In the genomic region with DNA sequence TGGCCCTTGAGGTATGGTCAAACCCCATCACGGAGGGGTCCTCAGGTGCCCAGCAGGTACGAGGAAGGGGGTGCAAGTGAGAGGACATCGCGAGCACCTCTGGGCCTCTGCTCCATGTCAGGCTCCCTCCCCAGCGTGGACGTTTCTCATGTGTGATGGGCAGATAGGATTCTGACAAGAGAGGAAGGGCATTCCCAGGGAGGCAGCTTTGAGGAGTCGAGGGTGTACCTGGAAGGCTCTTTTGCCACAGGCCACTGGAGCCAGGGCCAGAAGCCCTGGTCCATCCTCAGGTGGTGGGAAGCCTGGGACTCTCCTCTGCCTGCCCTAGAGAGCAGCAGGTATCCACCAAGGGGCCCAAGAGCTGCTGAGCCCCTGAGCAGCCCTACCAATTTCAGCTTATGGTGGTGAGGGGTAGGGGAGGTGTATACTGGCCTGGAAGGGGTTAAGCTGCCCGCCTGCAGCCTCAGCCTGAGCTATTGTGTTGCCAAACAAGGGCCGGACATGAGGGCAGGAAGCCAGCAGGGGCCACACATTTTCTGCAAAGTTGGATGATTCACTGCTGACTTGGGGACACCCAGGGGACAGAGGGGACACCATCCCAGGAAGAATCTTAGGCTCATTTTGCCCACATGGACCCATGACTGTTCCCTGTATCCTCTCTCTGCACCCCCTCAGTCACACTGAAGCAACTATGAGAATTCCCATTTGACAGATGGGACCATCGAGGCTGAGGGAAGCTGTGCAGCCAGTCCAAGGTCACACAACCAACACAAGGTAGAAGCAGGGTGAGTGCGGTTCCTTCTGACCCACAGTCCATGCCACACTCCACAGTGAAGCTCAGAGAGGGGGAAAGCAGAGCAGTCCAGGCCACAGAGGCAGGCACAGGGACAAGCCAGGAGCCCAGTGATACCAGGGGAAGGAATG, we compare ENCODE assay signal across 16 cellular contexts. TPM values are rescaled to one million over a fixed set of nuclear protein-coding genes. Genes with fewer than 3 reads are reported as not detected.
DNase-seq lines count a peak whose midpoint lies in the region; ATAC-seq, FAIRE-seq and TF ChIP-seq lines count a peak whose summit lies in the region.
"Had no signal": no experiment of that assay in that cellular context is flagged by ENCODE, and none has a peak within 500 bp of the region (broad histone marks: within the 10 kb centered on the region; RNA-seq: fewer than 3 reads in every experiment).

No MANE protein-coding gene starts in this region.

- no peaks in the 10 kb centered on the region for H3K79me1 ChIP-seq in H1 (ENCODE audit: low read depth, low read length)

- peak overlapping the region; percentile 88; the same call in 1 of the 2 replicates for H2BK5ac ChIP-seq in H1 (ENCODE audit: low read depth, low read length)

- FAIRE-seq in H1 (lab: Jason Lieb, UNC), result no peak
- FAIRE-seq: GM18507 had no signal

- WGBS in H1 (ENCODE audit: extremely low coverage in 1 of 2, insufficient coverage in 1 of 2, insufficient read length in 1 of 2, insufficient replicate concordance in 2 of 2, low coverage in 1 of 2, low lambda C conversion rate in 2 of 2, missing lambda C conversion rate in 1 of 2), 2 experiments, result 72% methylated on average over 10 of the region's 11 CpGs; no CpG with 5 or more reads in 1 of the 2 experiments
- 37% methylated on average over 2 of the region's 11 CpGs for WGBS in right lobe of liver (ENCODE audit: insufficient coverage, low coverage, low lambda C conversion rate, missing lambda C conversion rate)
- WGBS in thyroid gland, 2 donors, result 82% methylated on average over 7 to 9 of the region's 11 CpGs

- no peaks in the 10 kb centered on the region for H3K9me3 ChIP-seq in H1 (ENCODE audit: insufficient read depth in 2 of 2, low read depth in 1 of 2, low read length in 1 of 2)
- no peaks in the 10 kb centered on the region for H3K9me3 ChIP-seq in right lobe of liver
- H3K9me3 ChIP-seq in thyroid gland, result no peaks in the 10 kb centered on the region
- no peaks in the 10 kb centered on the region for H3K9me3 ChIP-seq in WERI-Rb-1 (ENCODE audit: severe bottlenecking)

- 0 out of 7 replicates have a peak overlapping the region, but pooled peaks of 1 of the 4 experiments have one; percentile 31 for H3K9ac ChIP-seq in H1 (replicated peaks in 1 of 4; ENCODE audit: extremely low read depth in 1 of 4, low read depth in 3 of 4, low read length in 3 of 4)

- peak overlapping the region; percentile 96 for H2BK20ac ChIP-seq in H1 (ENCODE audit: low read length)

- ATAC-seq in right lobe of liver (peak in 2 of 4 donors; percentile 2 to 6), GM18907 (IDR thresholded peaks at IDR 0.05; ENCODE audit: unreplicated experiment) (no peak)

- DNase-seq in NOMO-1 treated with DMSO at 0.1 percent for 48 hours (lab: John Stamatoyannopoulos, UW; ENCODE audit: unreplicated experiment) (peak; percentile 28), H1 (ENCODE audit: low read depth in 1 of 2, low spot score in 2 of 2) (no peak), right lobe of liver (peak in 1 of 3 donors; percentile 57), thyroid gland (no peak), WERI-Rb-1 (no peak)
- no peak for DNase-seq in activated CD4-positive, alpha-beta T cell treated with anti-CD3 and anti-CD28 coated beads for 1 hour
- DNase-seq in stimulated activated naive CD4-positive, alpha-beta T cell (lab: John Stamatoyannopoulos, UW), result no peak
- DNase-seq: activated T-cell treated with anti-CD3 and anti-CD28 coated beads for 4 hours; CD4-positive, alpha-beta memory T cell; HCEC 1CT; NCI-H146; NCI-H748 treated with DMSO at 0.1 percent for 48 hours; stimulated activated CD4-positive, alpha-beta T cell treated with anti-CD3 and anti-CD28 coated beads, Interleukin-2, amount 100 ng/mL, for 48 hours had no signal

- no peak overlapping the region for H2BK15ac ChIP-seq in H1 (ENCODE audit: low read length)

- H3K56ac ChIP-seq in H1 (replicated peaks; ENCODE audit: insufficient read length, low read depth, low read length), result no peak overlapping the region

- H2AFZ ChIP-seq in H1 (ENCODE audit: low read length), result peak overlapping the region; percentile 35; the same call in 1 of the 2 replicates

- no peaks in the 10 kb centered on the region for H3K79me2 ChIP-seq in H1 (ENCODE audit: control insufficient read depth in 1 of 2, insufficient read depth in 2 of 2, low read length in 2 of 2)

- H3K4me1 ChIP-seq in H1 (replicated peaks in 1 of 4; ENCODE audit: control insufficient read depth in 3 of 4, insufficient read depth in 4 of 4, low read length in 3 of 4) (peaks cover 2 to 20% (median 14%) of the 10 kb centered on the region in 4 experiments), right lobe of liver (peaks cover 0 to 7% (median 0%) of the 10 kb centered on the region in 4 donors), thyroid gland (peaks cover 0 to 31% of the 10 kb centered on the region in 2 donors)

- peak overlapping the region; percentile 96; the same call in 1 of the 2 replicates for H2BK12ac ChIP-seq in H1 (ENCODE audit: low read depth, low read length)

- intact Hi-C loops in right lobe of liver (cut with DNase I) (no loop called here), thyroid gland (cut with DNase I) (no loop called here)

- POLR2A ChIA-PET in H1 (lab: Charles Lee; ENCODE audit: partially characterized antibody), result interaction anchor here (1.1 kb wide), 1 partner anchor 31 kb away, joined by 4 read pairs; no protein-coding TSS in a partner anchor

- H2AK5ac ChIP-seq in H1 (ENCODE audit: low read depth, low read length), result no peak overlapping the region; the same call in 1 of the 2 replicates

- no peak overlapping the region for H3K14ac ChIP-seq in H1 (ENCODE audit: insufficient read length)

- peak overlapping the region; percentile 80 for H3K4ac ChIP-seq in H1 (replicated peaks; ENCODE audit: insufficient read length, low read depth, low read length)

- H3K27ac ChIP-seq in H1 (ENCODE audit: low read depth, low read length) (no peak overlapping the region), right lobe of liver (peak overlapping the region; percentile 47 to 82 (median 57)), thyroid gland (peak overlapping the region in 2 of 3 donors; percentile 67 to 68), WERI-Rb-1 (no peak overlapping the region)

- H3K36me3 ChIP-seq in H1 (ENCODE audit: control insufficient read depth in 2 of 4, insufficient read depth in 4 of 4, low read length in 3 of 4) (no peaks in the 10 kb centered on the region), right lobe of liver (no peaks in the 10 kb centered on the region), thyroid gland (no peaks in the 10 kb centered on the region), WERI-Rb-1 (no peaks in the 10 kb centered on the region)

- H4K5ac ChIP-seq in H1 (ENCODE audit: insufficient read length, low read depth, low read length), result no peak overlapping the region

- H4K91ac ChIP-seq in H1 (replicated peaks; ENCODE audit: insufficient read length, low read length), result peak overlapping the region; percentile 99

- TF ChIP-seq RAD21 in H1 (IDR thresholded peaks at IDR 0.05 in 1 of 2, conservative IDR thresholded peaks at IDR 0.05 in 1 of 2; ENCODE audit: low read depth in 2 of 2, low read length in 2 of 2), result no peak; a peak in 1 of 4 replicates

- H3K4me3 ChIP-seq in H1 (ENCODE audit: extremely low read depth in 1 of 4, insufficient read depth in 2 of 4, low read depth in 3 of 4, low read length in 4 of 4) (no peak overlapping the region), right lobe of liver (peak overlapping the region; percentile 34 to 40 (median 36)), thyroid gland (replicated peaks in 1 of 3) (peak overlapping the region in 1 of 3 donors; percentile 14), WERI-Rb-1 (ENCODE audit: low read depth, low read length) (no peak overlapping the region)

- peak overlapping the region; percentile 94 for H3K18ac ChIP-seq in H1 (ENCODE audit: extremely low read depth, low read length)

- peak overlapping the region; percentile 91 for H2BK120ac ChIP-seq in H1 (replicated peaks; ENCODE audit: low read depth, low read length)

- H4K8ac ChIP-seq in H1 (ENCODE audit: extremely low read depth, insufficient read depth, low read length), result no peak overlapping the region

- no peak for TF ChIP-seq CTCF in H1 (IDR thresholded peaks at IDR 0.05; ENCODE audit: control extremely low read depth in 1 of 3, insufficient read depth in 1 of 3, low read depth in 1 of 3, low read length in 3 of 3)
- TF ChIP-seq CTCF in right lobe of liver (IDR thresholded peaks at IDR 0.05), result no peak
- TF ChIP-seq CTCF in thyroid gland (IDR thresholded peaks at IDR 0.05), result no peak
- no peak for TF ChIP-seq CTCF in WERI-Rb-1 (IDR thresholded peaks at IDR 0.05; ENCODE audit: low read depth, low read length)

- no peaks in the 10 kb centered on the region for H3K23me2 ChIP-seq in H1 (ENCODE audit: low read depth, low read length)

- H3K23ac ChIP-seq in H1 (ENCODE audit: insufficient read length), result no peak overlapping the region

- H4K20me1 ChIP-seq in H1 (replicated peaks in 1 of 2; ENCODE audit: control insufficient read depth in 1 of 2, insufficient read depth in 2 of 2, low read length in 2 of 2), result no peaks in the 10 kb centered on the region

- TF ChIP-seq POLR2A in H1 (IDR thresholded peaks at IDR 0.05; ENCODE audit: control extremely low read depth in 1 of 2, low read depth in 2 of 2, low read length in 2 of 2) (no peak), right lobe of liver (IDR thresholded peaks at IDR 0.05) (no peak), thyroid gland (IDR thresholded peaks at IDR 0.05) (no peak)

- CTCF ChIA-PET in H1 (lab: Charles Lee; ENCODE audit: partially characterized antibody), result interaction anchor here (0.8 to 8.6 kb wide), 10 partner anchors 13 to 521 kb away, joined by 3 to 106 read pairs (median 3); no protein-coding TSS in a partner anchor

- no peak for TF ChIP-seq EP300 in H1 (IDR thresholded peaks at IDR 0.05; ENCODE audit: borderline replicate concordance in 1 of 2, low read depth in 2 of 2, low read length in 2 of 2)

- H3K27me3 ChIP-seq in H1 (replicated peaks in 1 of 4; ENCODE audit: control insufficient read depth in 3 of 4, extremely low read depth in 1 of 4, insufficient read depth in 3 of 4, low read length in 3 of 4) (no peaks in the 10 kb centered on the region), right lobe of liver (no peaks in the 10 kb centered on the region), thyroid gland (no peaks in the 10 kb centered on the region), WERI-Rb-1 (ENCODE audit: insufficient read depth, low read depth, severe bottlenecking) (no peaks in the 10 kb centered on the region)

- no peak overlapping the region for H3K4me2 ChIP-seq in H1 (ENCODE audit: insufficient read depth in 1 of 2, low read depth in 2 of 2, low read length in 2 of 2)

RNA-seq across cellular contexts. Expression of gene CDH5, which starts 1.7 kb away (rescaled TPM):
- total RNA-seq in H1 (2021; fragmentation: NEBNext Ultra II Directional; extraction: Animal tissue kit (Norgen Biotek cat#: 25700)), result 0.32 and 0.59 TPM in 2 replicates
- polyA plus RNA-seq in H1 (2011; rRNA removed), result 0.20 and 0.32 TPM in 2 replicates
- polyA plus RNA-seq in H1 (2011; cell fraction: cytosol; rRNA removed), result 0.23 TPM
- polyA plus RNA-seq in H1 (2011; cell fraction: nucleus; rRNA removed), result 0.50 TPM
- 0.18 to 0.35 TPM (median 0.30 TPM) in 4 replicates for polyA plus RNA-seq in H1 (2012, experiment 1 of 2)
- polyA plus RNA-seq in H1 (2012, experiment 2 of 2), result 0.16 TPM
- 0.97 TPM for polyA plus RNA-seq in H1 (2013, experiment 1 of 2)
- polyA plus RNA-seq in H1 (2013, experiment 2 of 2), result 0.88 TPM
- polyA minus RNA-seq in H1 (2011; rRNA and poly(A)+ RNA removed), result 0.27 and 0.69 TPM in 2 replicates
- not detected for polyA minus RNA-seq in H1 (2011; cell fraction: cytosol; rRNA and poly(A)+ RNA removed)
- polyA minus RNA-seq in H1 (2011; cell fraction: nucleus; rRNA and poly(A)+ RNA removed), result not detected
- total RNA-seq in right lobe of liver (10 to 100 TPM in 5 of 6 experiments, 1 to 10 TPM in 1; 9.0 to 25.7 (median 15.4) TPM), thyroid gland (10 to 100 TPM; 56.0 to 90.0 (median 67.2) TPM)
- total RNA-seq: CD4-positive, alpha-beta memory T cell had no signal
- polyA plus RNA-seq: CD4-positive, alpha-beta memory T cell had no signal

RNA-seq across cellular contexts. Expression of gene BEAN1, which starts 58.9 kb away (rescaled TPM):
- total RNA-seq in H1 (2021; fragmentation: NEBNext Ultra II Directional; extraction: Animal tissue kit (Norgen Biotek cat#: 25700)), result not detected in 2 replicates
- polyA plus RNA-seq in H1 (2011; rRNA removed), result 0.05 and 0.08 TPM in 2 replicates
- 0.08 TPM for polyA plus RNA-seq in H1 (2011; cell fraction: cytosol; rRNA removed)
- polyA plus RNA-seq in H1 (2011; cell fraction: nucleus; rRNA removed), result 0.07 TPM
- 0.13 to 0.24 TPM (median 0.15 TPM) in 3 of 4 replicates, not detected in the other for polyA plus RNA-seq in H1 (2012, experiment 1 of 2)
- not detected for polyA plus RNA-seq in H1 (2012, experiment 2 of 2)
- 0.04 TPM for polyA plus RNA-seq in H1 (2013, experiment 1 of 2)
- 0.13 TPM for polyA plus RNA-seq in H1 (2013, experiment 2 of 2)
- not detected in 2 replicates for polyA minus RNA-seq in H1 (2011; rRNA and poly(A)+ RNA removed)
- not detected for polyA minus RNA-seq in H1 (2011; cell fraction: cytosol; rRNA and poly(A)+ RNA removed)
- polyA minus RNA-seq in H1 (2011; cell fraction: nucleus; rRNA and poly(A)+ RNA removed), result not detected
- total RNA-seq in right lobe of liver (under 1 TPM in 3 of 6 experiments, not detected in 3; 0.09 to 0.26 (median 0.10) TPM), thyroid gland (under 1 TPM in 2 of 4 donors, not detected in 2; 0.38 to 0.54 TPM)
- total RNA-seq: CD4-positive, alpha-beta memory T cell; progenitor cell of endocrine pancreas had no signal

Comparison
In these comparisons a context has a peak if more than half of its experiments do, and no peak if none do; other contexts are left out.
1. H3K27ac ChIP-seq: peak in right lobe of liver (3 of 3) and thyroid gland (2 of 3); none in H1 (single experiment) and WERI-Rb-1 (single experiment).
2. H3K4me3 ChIP-seq: peak in right lobe of liver (3 of 3); none in H1 (0 of 4) and WERI-Rb-1 (single experiment).